11 cellular contexts compared by ENCODE assay signal in genomic region chr2:237604960-237605359, GRCh38. TPM values are rescaled to one million over a fixed set of nuclear protein-coding genes. Genes with fewer than 3 reads are reported as not detected.
DNase-seq lines count a peak whose midpoint lies in the region; ATAC-seq, FAIRE-seq and TF ChIP-seq lines count a peak whose summit lies in the region.
"Had no signal": no experiment of that assay in that cellular context is flagged by ENCODE, and none has a peak within 500 bp of the region (broad histone marks: within the 10 kb centered on the region; RNA-seq: fewer than 3 reads in every experiment).

No MANE protein-coding gene starts in this region.

- POLR2A ChIA-PET in AG04449 (lab: Yijun Ruan, JAX), result no interaction called here

- H3K4me3 ChIP-seq in AG04449 (ENCODE audit: low read depth, low read length), result no peak overlapping the region
- no peak overlapping the region for H3K4me3 ChIP-seq in thyroid gland (replicated peaks in 1 of 3)
- H3K4me3 ChIP-seq: spleen, tibial artery had no signal

- peaks cover 10 to 12% of the 10 kb centered on the region in 2 donors for H3K4me1 ChIP-seq in thyroid gland

- no peak for DNase-seq in AG04449 (ENCODE audit: low read depth, low spot score)
- no peak for DNase-seq in D721Med (ENCODE audit: insufficient read length, low spot score)
- DNase-seq in islet precursor cell, result peak; percentile 58
- DNase-seq in thyroid gland, result no peak
- DNase-seq in NCI-H1930 (lab: John Stamatoyannopoulos, UW), result no peak
- no peak for DNase-seq in NK-92 treated with Interleukin-12 subunit alpha and Interleukin-12 subunit beta, amount 100 ng/mL, for 24 hours (lab: John Stamatoyannopoulos, UW)
- DNase-seq: spleen, tibial artery had no signal

- intact Hi-C loops in thyroid gland (cut with DNase I), result no loop called here

- H3K36me3 ChIP-seq in thyroid gland, result no peaks in the 10 kb centered on the region
- H3K36me3 ChIP-seq: spleen, tibial artery had no signal

- CTCF ChIA-PET in AG04449 (lab: Yijun Ruan, JAX), result interaction anchor here (1.3 to 2.3 kb wide), 4 partner anchors 10 to 170 kb away, joined by 3 to 24 read pairs (median 6); no protein-coding TSS in a partner anchor

- TF ChIP-seq CTCF in AG04449 (IDR thresholded peaks at IDR 0.05; ENCODE audit: insufficient read depth, low read length, missing control alignments) (peak; percentile 19), D721Med (IDR thresholded peaks at IDR 0.05; ENCODE audit: insufficient read depth, missing control alignments) (peak; percentile 2), thyroid gland (IDR thresholded peaks at IDR 0.05) (no peak)

- WGBS in thyroid gland, 2 donors, result 89 to 91% methylated on average over 9 of the region's 9 CpGs

- H3K27ac ChIP-seq in thyroid gland, result no peak overlapping the region

- no peaks in the 10 kb centered on the region for H3K27me3 ChIP-seq in thyroid gland
- H3K27me3 ChIP-seq: spleen, tibial artery had no signal

- FAIRE-seq in D721Med (lab: Jason Lieb, UNC), result no peak
- FAIRE-seq: TTC549 had no signal

- ATAC-seq in SK-N-SH treated with all-trans-retinoic acid at 6 μM for 48 hours (peak; percentile 82), HG03378 (IDR thresholded peaks at IDR 0.05; ENCODE audit: unreplicated experiment) (no peak)

- no peaks in the 10 kb centered on the region for H3K9me3 ChIP-seq in thyroid gland
- H3K9me3 ChIP-seq: spleen, tibial artery had no signal

- TF ChIP-seq POLR2A in thyroid gland (IDR thresholded peaks at IDR 0.05), result no peak

TF ChIP-seq in SK-N-SH treated with all-trans-retinoic acid at 6 μM for 48 hours, 23 proteins besides CTCF, POLR2A, EP300 and RAD21:
- no peak for TF ChIP-seq OSR1 (CRISPR knock-in tag; IDR thresholded peaks at IDR 0.05)
- no peak for TF ChIP-seq GLIS3 (CRISPR knock-in tag; IDR thresholded peaks at IDR 0.05)
- no peak for TF ChIP-seq RARB (CRISPR knock-in tag; IDR thresholded peaks at IDR 0.05)
- TF ChIP-seq PPARA (CRISPR knock-in tag; IDR thresholded peaks at IDR 0.05; ENCODE audit: borderline replicate concordance), result no peak
- TF ChIP-seq ZNF565 (CRISPR knock-in tag; conservative IDR thresholded peaks at IDR 0.05; ENCODE audit: low read depth), result no peak
- TF ChIP-seq CSDC2 (CRISPR knock-in tag; IDR thresholded peaks at IDR 0.05), result no peak
- no peak for TF ChIP-seq BACH2 (CRISPR knock-in tag; IDR thresholded peaks at IDR 0.05; ENCODE audit: borderline replicate concordance)
- TF ChIP-seq ZFP3 (CRISPR knock-in tag; IDR thresholded peaks at IDR 0.05), result no peak
- no peak for TF ChIP-seq ZNF70 (CRISPR knock-in tag; IDR thresholded peaks at IDR 0.05)
- no peak for TF ChIP-seq ZFP30 (CRISPR knock-in tag; IDR thresholded peaks at IDR 0.05)
- TF ChIP-seq SNAI2 (CRISPR knock-in tag; IDR thresholded peaks at IDR 0.05), result no peak
- no peak for TF ChIP-seq TCF4 (CRISPR knock-in tag; IDR thresholded peaks at IDR 0.05; ENCODE audit: borderline replicate concordance)
- TF ChIP-seq ESRRG (CRISPR knock-in tag; IDR thresholded peaks at IDR 0.05), result no peak
- TF ChIP-seq CREB5 (CRISPR knock-in tag; IDR thresholded peaks at IDR 0.05; ENCODE audit: low read depth), result no peak
- TF ChIP-seq, protein P1, sequence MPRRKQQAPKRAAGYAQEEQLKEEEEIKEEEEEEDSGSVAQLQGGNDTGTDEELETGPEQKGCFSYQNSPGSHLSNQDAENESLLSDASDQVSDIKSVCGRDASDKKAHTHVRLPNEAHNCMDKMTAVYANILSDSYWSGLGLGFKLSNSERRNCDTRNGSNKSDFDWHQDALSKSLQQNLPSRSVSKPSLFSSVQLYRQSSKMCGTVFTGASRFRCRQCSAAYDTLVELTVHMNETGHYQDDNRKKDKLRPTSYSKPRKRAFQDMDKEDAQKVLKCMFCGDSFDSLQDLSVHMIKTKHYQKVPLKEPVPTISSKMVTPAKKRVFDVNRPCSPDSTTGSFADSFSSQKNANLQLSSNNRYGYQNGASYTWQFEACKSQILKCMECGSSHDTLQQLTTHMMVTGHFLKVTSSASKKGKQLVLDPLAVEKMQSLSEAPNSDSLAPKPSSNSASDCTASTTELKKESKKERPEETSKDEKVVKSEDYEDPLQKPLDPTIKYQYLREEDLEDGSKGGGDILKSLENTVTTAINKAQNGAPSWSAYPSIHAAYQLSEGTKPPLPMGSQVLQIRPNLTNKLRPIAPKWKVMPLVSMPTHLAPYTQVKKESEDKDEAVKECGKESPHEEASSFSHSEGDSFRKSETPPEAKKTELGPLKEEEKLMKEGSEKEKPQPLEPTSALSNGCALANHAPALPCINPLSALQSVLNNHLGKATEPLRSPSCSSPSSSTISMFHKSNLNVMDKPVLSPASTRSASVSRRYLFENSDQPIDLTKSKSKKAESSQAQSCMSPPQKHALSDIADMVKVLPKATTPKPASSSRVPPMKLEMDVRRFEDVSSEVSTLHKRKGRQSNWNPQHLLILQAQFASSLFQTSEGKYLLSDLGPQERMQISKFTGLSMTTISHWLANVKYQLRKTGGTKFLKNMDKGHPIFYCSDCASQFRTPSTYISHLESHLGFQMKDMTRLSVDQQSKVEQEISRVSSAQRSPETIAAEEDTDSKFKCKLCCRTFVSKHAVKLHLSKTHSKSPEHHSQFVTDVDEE (CRISPR knock-in tag; IDR thresholded peaks at IDR 0.05), result no peak
- TF ChIP-seq, protein P2, sequence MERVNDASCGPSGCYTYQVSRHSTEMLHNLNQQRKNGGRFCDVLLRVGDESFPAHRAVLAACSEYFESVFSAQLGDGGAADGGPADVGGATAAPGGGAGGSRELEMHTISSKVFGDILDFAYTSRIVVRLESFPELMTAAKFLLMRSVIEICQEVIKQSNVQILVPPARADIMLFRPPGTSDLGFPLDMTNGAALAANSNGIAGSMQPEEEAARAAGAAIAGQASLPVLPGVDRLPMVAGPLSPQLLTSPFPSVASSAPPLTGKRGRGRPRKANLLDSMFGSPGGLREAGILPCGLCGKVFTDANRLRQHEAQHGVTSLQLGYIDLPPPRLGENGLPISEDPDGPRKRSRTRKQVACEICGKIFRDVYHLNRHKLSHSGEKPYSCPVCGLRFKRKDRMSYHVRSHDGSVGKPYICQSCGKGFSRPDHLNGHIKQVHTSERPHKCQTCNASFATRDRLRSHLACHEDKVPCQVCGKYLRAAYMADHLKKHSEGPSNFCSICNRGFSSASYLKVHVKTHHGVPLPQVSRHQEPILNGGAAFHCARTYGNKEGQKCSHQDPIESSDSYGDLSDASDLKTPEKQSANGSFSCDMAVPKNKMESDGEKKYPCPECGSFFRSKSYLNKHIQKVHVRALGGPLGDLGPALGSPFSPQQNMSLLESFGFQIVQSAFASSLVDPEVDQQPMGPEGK (CRISPR knock-in tag; IDR thresholded peaks at IDR 0.05; ENCODE audit: borderline replicate concordance), result no peak
- TF ChIP-seq ZC3H10 (CRISPR knock-in tag; IDR thresholded peaks at IDR 0.05), result no peak
- no peak for TF ChIP-seq ARNTL (CRISPR knock-in tag; IDR thresholded peaks at IDR 0.05; ENCODE audit: borderline replicate concordance, low read depth)
- no peak for TF ChIP-seq TOX (CRISPR knock-in tag; IDR thresholded peaks at IDR 0.05; ENCODE audit: borderline replicate concordance)
- TF ChIP-seq, protein P3, sequence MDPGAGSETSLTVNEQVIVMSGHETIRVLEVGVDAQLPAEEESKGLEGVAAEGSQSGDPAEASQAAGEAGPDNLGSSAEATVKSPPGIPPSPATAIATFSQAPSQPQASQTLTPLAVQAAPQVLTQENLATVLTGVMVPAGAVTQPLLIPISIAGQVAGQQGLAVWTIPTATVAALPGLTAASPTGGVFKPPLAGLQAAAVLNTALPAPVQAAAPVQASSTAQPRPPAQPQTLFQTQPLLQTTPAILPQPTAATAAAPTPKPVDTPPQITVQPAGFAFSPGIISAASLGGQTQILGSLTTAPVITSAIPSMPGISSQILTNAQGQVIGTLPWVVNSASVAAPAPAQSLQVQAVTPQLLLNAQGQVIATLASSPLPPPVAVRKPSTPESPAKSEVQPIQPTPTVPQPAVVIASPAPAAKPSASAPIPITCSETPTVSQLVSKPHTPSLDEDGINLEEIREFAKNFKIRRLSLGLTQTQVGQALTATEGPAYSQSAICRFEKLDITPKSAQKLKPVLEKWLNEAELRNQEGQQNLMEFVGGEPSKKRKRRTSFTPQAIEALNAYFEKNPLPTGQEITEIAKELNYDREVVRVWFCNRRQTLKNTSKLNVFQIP (CRISPR knock-in tag; IDR thresholded peaks at IDR 0.05; ENCODE audit: borderline replicate concordance, low read depth), result no peak
TF ChIP-seq in SK-N-SH treated with all-trans-retinoic acid at 6 μM for 48 hours: peak in this region for 0.

RNA-seq across cellular contexts. Expression of gene RAB17, which starts 14.4 kb away (rescaled TPM):
- total RNA-seq in thyroid gland, result 10 to 100 TPM; 37.6 to 88.1 (median 70.1) TPM

RNA-seq across cellular contexts. Expression of gene LRRFIP1, which starts 22.4 kb away (rescaled TPM):
- total RNA-seq in thyroid gland, result 100 to 1,000 TPM in 2 of 4 donors, 10 to 100 TPM in 2; 76.1 to 113 (median 96.6) TPM

RNA-seq across cellular contexts. Expression of gene PRLH, which starts 38.6 kb away (rescaled TPM):
- not detected for total RNA-seq in thyroid gland
- total RNA-seq: spleen had no signal

Comparison
In these comparisons a context has a peak if more than half of its experiments do, and no peak if none do; other contexts are left out.
1. CTCF ChIP-seq: peak in AG04449 (single experiment) and D721Med (single experiment); none in thyroid gland (0 of 6).